Comparison of ENCODE assay signal across 14 cellular contexts in the genomic region with DNA sequence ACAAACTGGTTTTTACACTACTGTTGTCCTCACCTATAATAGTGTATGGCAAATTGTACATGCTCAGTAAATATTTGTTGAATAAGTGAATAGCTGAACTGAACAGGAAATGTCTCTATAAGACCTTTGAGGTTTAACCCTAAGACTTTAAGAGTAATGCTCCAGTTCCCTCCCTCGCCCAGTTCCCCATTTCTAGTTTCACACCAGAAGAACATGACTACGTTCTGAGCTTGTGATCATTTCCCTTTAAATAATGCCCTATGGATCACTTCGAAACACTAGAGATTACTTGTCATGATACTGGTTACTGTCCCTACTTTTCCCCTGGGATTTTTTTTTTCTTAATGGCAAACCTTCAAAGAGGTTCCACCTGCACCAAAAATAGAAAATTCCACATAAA.
DNase-seq lines count a peak whose midpoint lies in the region; ATAC-seq and TF ChIP-seq lines count a peak whose summit lies in the region.
"Had no signal": no experiment of that assay in that cellular context is flagged by ENCODE, and none has a peak within 500 bp of the region (broad histone marks: within the 10 kb centered on the region; RNA-seq: fewer than 3 reads in every experiment).

No MANE protein-coding gene starts in this region.

- H3K36me3 ChIP-seq in OCI-LY7 (ENCODE audit: insufficient read depth, low read length) (no peaks in the 10 kb centered on the region), prostate gland (no peaks in the 10 kb centered on the region), aorta (ENCODE audit: control insufficient read depth in 1 of 2, insufficient read depth in 2 of 2, low read length in 1 of 2) (no peaks in the 10 kb centered on the region)
- H3K36me3 ChIP-seq: colonic mucosa, SJSA1, upper lobe of left lung had no signal

- H3K4me1 ChIP-seq in OCI-LY7 (ENCODE audit: insufficient read depth, low read length, poor library complexity, severe bottlenecking): no peaks in the 10 kb centered on the region
- H3K4me1 ChIP-seq in prostate gland (replicated peaks): no peaks in the 10 kb centered on the region
- peaks cover 6 to 20% of the 10 kb centered on the region in 2 donors for H3K4me1 ChIP-seq in aorta (ENCODE audit: control insufficient read depth in 1 of 2, insufficient read depth in 2 of 2, low read length in 2 of 2)
- H3K4me1 ChIP-seq: colonic mucosa, SJSA1 had no signal

- H3K9me3 ChIP-seq in OCI-LY7 (ENCODE audit: low read length) (no peaks in the 10 kb centered on the region), prostate gland (no peaks in the 10 kb centered on the region), aorta (ENCODE audit: control insufficient read depth, low read length) (no peaks in the 10 kb centered on the region)
- H3K9me3 ChIP-seq: colonic mucosa, SJSA1 had no signal

- peak; percentile 91 for ATAC-seq in GM18519 (IDR thresholded peaks at IDR 0.05; ENCODE audit: low FRiP score, unreplicated experiment)
- ATAC-seq in GM21447 (IDR thresholded peaks at IDR 0.05; ENCODE audit: unreplicated experiment): peak; percentile 84
- ATAC-seq in HG03108 (IDR thresholded peaks at IDR 0.05; ENCODE audit: unreplicated experiment): peak; percentile 92
- ATAC-seq in left colon: no peak
- no peak for ATAC-seq in aorta (ENCODE audit: low FRiP score)
- ATAC-seq: natural killer cell had no signal

- no peaks in the 10 kb centered on the region for H4K20me1 ChIP-seq in OCI-LY7 (ENCODE audit: insufficient read depth, low read length)

- H3K27ac ChIP-seq in OCI-LY7 (ENCODE audit: low read depth, low read length, poor library complexity, severe bottlenecking): no peak overlapping the region
- H3K27ac ChIP-seq in prostate gland: no peak overlapping the region
- no peak overlapping the region for H3K27ac ChIP-seq in aorta (ENCODE audit: low read depth in 1 of 2, low read length in 2 of 2)
- H3K27ac ChIP-seq: colonic mucosa, SJSA1, upper lobe of left lung had no signal

- no peak overlapping the region for H3K4me2 ChIP-seq in OCI-LY7 (ENCODE audit: low read length)

- no peak overlapping the region for H2AFZ ChIP-seq in OCI-LY7 (ENCODE audit: low read length)

- 82% methylated on average over 3 of the region's 3 CpGs for WGBS in prostate gland
- 91 to 97% methylated on average over 3 of the region's 3 CpGs for WGBS in aorta, 2 donors

- CTCF ChIA-PET in OCI-LY7 (lab: Charles Lee; ENCODE audit: unreplicated experiment): no interaction called here

- H3K27me3 ChIP-seq in prostate gland (replicated peaks; ENCODE audit: insufficient read depth) (no peaks in the 10 kb centered on the region), aorta (ENCODE audit: control insufficient read depth in 1 of 2, insufficient read depth in 2 of 2, low read length in 1 of 2) (no peaks in the 10 kb centered on the region)
- H3K27me3 ChIP-seq: colonic mucosa, SJSA1, upper lobe of left lung had no signal

- BruUV-seq in OCI-LY7 (replicated peaks; lab: Mats Ljungman, UMichigan): no TSS peak

- H3K4me3 ChIP-seq in OCI-LY7 (ENCODE audit: low read depth, low read length, poor library complexity, severe bottlenecking) (no peak overlapping the region), prostate gland (no peak overlapping the region), aorta (ENCODE audit: low read length in 2 of 2) (no peak overlapping the region)
- H3K4me3 ChIP-seq: colonic mucosa, SJSA1, upper lobe of left lung had no signal

- intact Hi-C loops in OCI-LY7 (cut with micrococcal nuclease; ENCODE audit: unreplicated experiment): no loop called here
- intact Hi-C loops in left colon (cut with DNase I, micrococcal nuclease): no loop called here
- intact Hi-C loops in prostate gland (cut with DNase I): no loop called here
- intact Hi-C loops in aorta (cut with DNase I): no loop called here

- TF ChIP-seq CTCF in OCI-LY7 (conservative IDR thresholded peaks at IDR 0.05; ENCODE audit: low read length): no peak
- TF ChIP-seq CTCF in prostate gland (IDR thresholded peaks at IDR 0.05): no peak

- DNase-seq in OCI-LY7 (ENCODE audit: low spot score): peak; percentile 1
- DNase-seq in left colon: no peak
- DNase-seq in prostate gland (ENCODE audit: low spot score): no peak
- no peak for DNase-seq in aorta
- no peak for DNase-seq in activated naive CD4-positive, alpha-beta T cell treated with Interleukin-2 at 50 U/mL for 16 hours
- DNase-seq: colonic mucosa; natural killer cell; NCI-H1694; stimulated activated CD4-positive, alpha-beta T cell treated with anti-CD3 and anti-CD28 coated beads, Interleukin-2, amount 100 ng/mL, for 48 hours; upper lobe of left lung had no signal

- POLR2A ChIA-PET in OCI-LY7 (lab: Charles Lee): no interaction called here

- no peaks in the 10 kb centered on the region for H3K9me2 ChIP-seq in OCI-LY7 (ENCODE audit: insufficient read depth, low read length)

- no peaks in the 10 kb centered on the region for H3K79me2 ChIP-seq in OCI-LY7 (ENCODE audit: insufficient read depth, low read depth, low read length)

- no peak for TF ChIP-seq POLR2A in prostate gland (IDR thresholded peaks at IDR 0.05)

Comparison
In these comparisons a context has a peak if more than half of its experiments do, and no peak if none do; other contexts are left out.
1. ATAC-seq: peak in GM18519 (single experiment), GM21447 (single experiment) and HG03108 (single experiment); none in left colon (single experiment) and aorta (single experiment).